ENCODE assay signal across 1 cellular context in the genomic region with DNA sequence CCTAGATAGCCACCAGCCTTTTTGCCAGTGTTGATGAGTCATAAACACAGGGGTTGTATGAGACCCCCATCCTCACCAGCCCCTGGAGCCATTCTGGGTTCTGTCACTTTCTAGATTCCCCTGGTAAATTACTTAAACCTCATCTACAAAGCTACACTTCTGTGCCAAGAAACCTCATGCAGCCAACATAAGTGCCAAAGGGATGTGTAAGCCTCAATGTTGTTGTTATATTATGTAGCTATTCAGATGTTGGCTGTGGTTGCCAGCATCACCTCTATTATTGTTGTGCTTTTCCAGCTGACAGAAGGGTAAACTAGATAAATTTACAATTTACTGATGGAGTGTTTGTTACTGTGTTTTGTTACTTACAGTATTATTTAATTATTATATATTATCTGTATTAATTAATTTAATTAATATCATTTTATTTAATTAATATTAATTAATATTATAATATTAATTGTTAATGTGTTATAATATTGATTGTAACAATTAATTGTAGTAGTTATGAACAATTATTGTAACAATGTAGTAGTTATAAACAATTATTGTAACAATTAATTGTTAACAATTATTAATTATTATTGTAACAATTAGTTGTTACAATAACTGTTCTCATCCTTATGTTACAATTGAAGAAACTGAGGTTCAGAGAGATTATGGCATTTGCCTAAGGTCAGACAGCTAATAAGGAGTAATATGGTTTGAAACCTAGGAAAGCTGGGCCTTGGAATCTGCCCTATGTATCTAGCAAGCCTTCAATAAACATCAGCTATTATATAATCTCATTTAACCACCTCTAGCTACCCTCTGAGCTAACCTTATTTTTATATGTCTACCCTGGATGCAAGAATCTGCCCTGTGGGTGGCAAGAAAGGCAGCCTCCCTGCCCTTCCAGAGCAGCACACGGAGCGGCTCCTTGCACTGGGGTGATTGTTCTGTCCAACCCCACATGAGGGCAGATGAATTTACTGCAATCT.
TF ChIP-seq lines count a peak whose summit lies in the region.

No MANE protein-coding gene starts in this region.

TF ChIP-seq in IMR-90, 13 proteins besides CTCF, POLR2A, EP300 and RAD21 (continued from another document):
- no peak for TF ChIP-seq BHLHE40 (IDR thresholded peaks at IDR 0.05; ENCODE audit: low read depth, low read length)
- TF ChIP-seq, protein P1, sequence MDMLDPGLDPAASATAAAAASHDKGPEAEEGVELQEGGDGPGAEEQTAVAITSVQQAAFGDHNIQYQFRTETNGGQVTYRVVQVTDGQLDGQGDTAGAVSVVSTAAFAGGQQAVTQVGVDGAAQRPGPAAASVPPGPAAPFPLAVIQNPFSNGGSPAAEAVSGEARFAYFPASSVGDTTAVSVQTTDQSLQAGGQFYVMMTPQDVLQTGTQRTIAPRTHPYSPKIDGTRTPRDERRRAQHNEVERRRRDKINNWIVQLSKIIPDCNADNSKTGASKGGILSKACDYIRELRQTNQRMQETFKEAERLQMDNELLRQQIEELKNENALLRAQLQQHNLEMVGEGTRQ (IDR thresholded peaks at IDR 0.05; ENCODE audit: low read depth, low read length) = no peak
- TF ChIP-seq FOS (IDR thresholded peaks at IDR 0.05; ENCODE audit: low read depth, low read length) = no peak
- no peak for TF ChIP-seq SMC3 (IDR thresholded peaks at IDR 0.05; ENCODE audit: low read depth, low read length)
- no peak for TF ChIP-seq CEBPB (IDR thresholded peaks at IDR 0.05; ENCODE audit: low read depth, low read length)
- TF ChIP-seq NFE2L2 (IDR thresholded peaks at IDR 0.05; ENCODE audit: low read depth, low read length) = no peak
